Comparison of ENCODE assay signal across 9 cellular contexts in genomic region chrX:150366951-150367545, GRCh38. TPM values are rescaled to one million over a fixed set of nuclear protein-coding genes. Genes with fewer than 3 reads are reported as not detected.
DNase-seq lines count a peak whose midpoint lies in the region; ATAC-seq and TF ChIP-seq lines count a peak whose summit lies in the region.
"Had no signal": no experiment of that assay in that cellular context is flagged by ENCODE, and none has a peak within 500 bp of the region (broad histone marks: within the 10 kb centered on the region; RNA-seq: fewer than 3 reads in every experiment).

No MANE protein-coding gene starts in this region.

- no peak overlapping the region for H3K4ac ChIP-seq in mesendoderm (ENCODE audit: low read depth, low read length)

- H3K36me3 Mint-ChIP-seq in CD14-positive monocyte, result peaks cover 0 to 5% of the 10 kb centered on the region in 2 donors
- no peaks in the 10 kb centered on the region for H3K36me3 Mint-ChIP-seq in osteocyte (ENCODE audit: unreplicated experiment)

- H4K20me1 ChIP-seq in OCI-LY3 (ENCODE audit: insufficient read depth, low read length), result no peaks in the 10 kb centered on the region

- H2BK5ac ChIP-seq in mesendoderm (ENCODE audit: low read length), result no peak overlapping the region

- H3K4me3 Mint-ChIP-seq in CD14-positive monocyte (peak overlapping the region; percentile 82 to 91), osteocyte (ENCODE audit: unreplicated experiment) (peak overlapping the region; percentile 81)

- H4K5ac ChIP-seq in mesendoderm (ENCODE audit: low read length), result no peak overlapping the region

- no peak overlapping the region for H3K23ac ChIP-seq in mesendoderm (ENCODE audit: low read length)

- DNase-seq in CD14-positive monocyte (ENCODE audit: low spot score) (no peak), epithelial cell of proximal tubule (ENCODE audit: low read depth) (peak; percentile 49), osteocyte (ENCODE audit: extremely low spot score, unreplicated experiment) (no peak), NCI-H226 (no peak), mesendoderm (no peak)
- DNase-seq: NCI-H1092 had no signal

- peaks cover 22% of the 10 kb centered on the region for H3K4me1 Mint-ChIP-seq in CD14-positive monocyte
- peaks cover 8% of the 10 kb centered on the region for H3K4me1 Mint-ChIP-seq in osteocyte (ENCODE audit: unreplicated experiment)

- H2BK15ac ChIP-seq in mesendoderm (replicated peaks; ENCODE audit: low read depth), result no peak overlapping the region

- no CpG with 5 or more reads among the region's 5 CpGs for WGBS in mesendoderm (ENCODE audit: extremely low coverage, insufficient coverage, low lambda C conversion rate)

- peak overlapping the region; percentile 59 for H3K4me3 ChIP-seq in OCI-LY3 (ENCODE audit: low read length)
- peak overlapping the region; percentile 65 for H3K4me3 ChIP-seq in epithelial cell of proximal tubule (ENCODE audit: low read depth, low read length)
- H3K4me3 ChIP-seq in mesendoderm (ENCODE audit: low read length), result no peak overlapping the region

- peaks cover 8% of the 10 kb centered on the region; the same call in 1 of the 2 replicates for H3K4me1 ChIP-seq in OCI-LY3 (ENCODE audit: low read length)
- no peaks in the 10 kb centered on the region for H3K4me1 ChIP-seq in mesendoderm (ENCODE audit: control insufficient read depth, low read depth, low read length)

- H3K27ac Mint-ChIP-seq in CD14-positive monocyte (peak overlapping the region in 3 of 7 donors; percentile 9 to 76 (median 10)), osteocyte (ENCODE audit: unreplicated experiment) (peak overlapping the region; percentile 93)

- TF ChIP-seq CTCF in CD14-positive monocyte (IDR thresholded peaks at IDR 0.05), result no peak
- no peak for TF ChIP-seq CTCF in OCI-LY3 (IDR thresholded peaks at IDR 0.05; ENCODE audit: low read depth, low read length)
- TF ChIP-seq CTCF in epithelial cell of proximal tubule (conservative IDR thresholded peaks at IDR 0.05; ENCODE audit: low read depth, low read length), result no peak
- no peak for TF ChIP-seq CTCF in osteocyte (IDR thresholded peaks at IDR 0.05)

- no peak overlapping the region for H2AK5ac ChIP-seq in mesendoderm (ENCODE audit: low read length)

- no peak overlapping the region for H2BK120ac ChIP-seq in mesendoderm (ENCODE audit: low read depth, low read length)

- H3K36me3 ChIP-seq in OCI-LY3 (replicated peaks; ENCODE audit: low read depth, low read length) (no peaks in the 10 kb centered on the region), mesendoderm (ENCODE audit: control insufficient read depth, insufficient read depth, low read length) (no peaks in the 10 kb centered on the region)

- ATAC-seq in GM19324 (IDR thresholded peaks at IDR 0.05; ENCODE audit: low FRiP score, unreplicated experiment) (no peak), GM21515 (IDR thresholded peaks at IDR 0.05; ENCODE audit: unreplicated experiment) (no peak)

- intact Hi-C loops in CD14-positive monocyte (cut with micrococcal nuclease), result loop anchor here (10.0 kb wide), 2 partner anchors 108 to 162 kb away; no protein-coding TSS in a partner anchor

- H3K27ac ChIP-seq in OCI-LY3 (ENCODE audit: low read length), result no peak overlapping the region
- no peak overlapping the region for H3K27ac ChIP-seq in mesendoderm (ENCODE audit: low read depth, low read length)

- peaks cover 15% of the 10 kb centered on the region for H3K27me3 ChIP-seq in OCI-LY3 (ENCODE audit: low read depth, low read length)
- peaks cover 5% of the 10 kb centered on the region for H3K27me3 ChIP-seq in mesendoderm (ENCODE audit: insufficient read depth, low read length, poor library complexity)

- H3K27me3 Mint-ChIP-seq in CD14-positive monocyte (ENCODE audit: low read depth in 3 of 3) (peaks cover 25 to 56% (median 36%) of the 10 kb centered on the region in 3 donors), osteocyte (ENCODE audit: unreplicated experiment) (no peaks in the 10 kb centered on the region)

- H4K8ac ChIP-seq in mesendoderm (ENCODE audit: low read depth, low read length), result no peak overlapping the region

- no peak overlapping the region for H3K56ac ChIP-seq in mesendoderm (ENCODE audit: low read length)

- H3K79me2 ChIP-seq in OCI-LY3 (ENCODE audit: low read length) (no peaks in the 10 kb centered on the region), mesendoderm (ENCODE audit: control insufficient read depth, insufficient read depth, low read length) (no peaks in the 10 kb centered on the region)

- no peaks in the 10 kb centered on the region for H3K9me3 ChIP-seq in OCI-LY3 (ENCODE audit: insufficient read depth, low read length)

- peak overlapping the region; percentile 63 for H3K4me2 ChIP-seq in OCI-LY3 (ENCODE audit: low read length)
- H3K4me2 ChIP-seq in mesendoderm (ENCODE audit: low read length), result no peak overlapping the region

- peaks cover 0 to 34% (median 11%) of the 10 kb centered on the region in 7 donors for H3K9me3 Mint-ChIP-seq in CD14-positive monocyte
- H3K9me3 Mint-ChIP-seq in osteocyte (ENCODE audit: unreplicated experiment), result no peaks in the 10 kb centered on the region

- 0 out of 2 replicates have a peak overlapping the region, but pooled peaks have one; percentile 39 for H2AFZ ChIP-seq in OCI-LY3 (ENCODE audit: low read depth, low read length)

- H3K79me1 ChIP-seq in mesendoderm (ENCODE audit: low read length), result no peaks in the 10 kb centered on the region

- no peak overlapping the region for H3K18ac ChIP-seq in mesendoderm (ENCODE audit: low read length)

- H3K9ac ChIP-seq in OCI-LY3 (ENCODE audit: low read length) (no peak overlapping the region), mesendoderm (ENCODE audit: low read length) (no peak overlapping the region)

RNA-seq across cellular contexts. Expression of gene MAMLD1, which starts 3.9 kb away (rescaled TPM):
- polyA plus RNA-seq in CD14-positive monocyte, result not detected
- total RNA-seq in epithelial cell of proximal tubule, result 1.5 and 2.5 TPM in 2 replicates
- total RNA-seq in osteocyte, result 13.2 and 13.4 TPM in 2 replicates
- polyA plus RNA-seq in mesendoderm (2013, experiment 1 of 2), result 0.59 TPM
- 0.62 TPM for polyA plus RNA-seq in mesendoderm (2013, experiment 2 of 2)
